In the genomic region with DNA sequence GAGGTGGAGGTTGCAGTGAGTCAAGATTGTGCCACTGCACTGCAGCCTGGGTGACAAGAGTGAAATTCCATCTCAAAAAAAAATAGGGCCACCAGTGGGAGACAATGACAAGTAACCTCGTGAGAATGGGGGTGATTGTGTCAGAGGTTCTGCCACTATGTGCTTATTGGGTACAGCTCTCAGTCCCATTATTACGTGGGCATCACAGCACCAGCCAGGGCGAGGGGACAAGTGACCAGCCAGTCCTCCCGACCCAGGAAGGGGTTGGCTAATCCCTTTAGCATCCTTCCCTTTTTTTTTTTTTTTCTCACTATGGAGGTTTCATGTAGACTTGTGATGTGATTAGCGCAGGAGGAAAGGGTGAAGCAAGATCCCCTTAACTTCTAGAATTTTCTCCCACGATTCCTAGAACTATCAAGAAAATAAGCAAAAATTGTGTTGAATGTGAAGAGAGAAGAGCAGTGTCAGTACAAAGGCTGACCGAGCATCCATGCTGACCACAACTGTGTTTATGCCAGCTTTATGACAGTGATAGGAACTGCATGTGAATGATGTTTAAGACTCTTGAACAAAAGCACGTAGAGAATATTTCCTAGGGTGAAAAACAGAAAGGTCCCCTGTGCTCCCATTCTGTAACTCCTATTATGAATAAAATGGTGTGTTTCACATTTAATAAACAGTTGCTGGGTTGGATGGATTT, we compare ENCODE assay signal across 1 cellular context.
TF ChIP-seq lines count a peak whose summit lies in the region.

No MANE protein-coding gene starts in this region.

TF ChIP-seq in IMR-90, 13 proteins besides CTCF, POLR2A, EP300 and RAD21 (continued from another document):
- TF ChIP-seq, protein P1, sequence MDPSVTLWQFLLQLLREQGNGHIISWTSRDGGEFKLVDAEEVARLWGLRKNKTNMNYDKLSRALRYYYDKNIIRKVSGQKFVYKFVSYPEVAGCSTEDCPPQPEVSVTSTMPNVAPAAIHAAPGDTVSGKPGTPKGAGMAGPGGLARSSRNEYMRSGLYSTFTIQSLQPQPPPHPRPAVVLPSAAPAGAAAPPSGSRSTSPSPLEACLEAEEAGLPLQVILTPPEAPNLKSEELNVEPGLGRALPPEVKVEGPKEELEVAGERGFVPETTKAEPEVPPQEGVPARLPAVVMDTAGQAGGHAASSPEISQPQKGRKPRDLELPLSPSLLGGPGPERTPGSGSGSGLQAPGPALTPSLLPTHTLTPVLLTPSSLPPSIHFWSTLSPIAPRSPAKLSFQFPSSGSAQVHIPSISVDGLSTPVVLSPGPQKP (IDR thresholded peaks at IDR 0.05; ENCODE audit: borderline replicate concordance, low read depth, low read length) = no peak
- TF ChIP-seq MAFK (IDR thresholded peaks at IDR 0.05; ENCODE audit: low read depth, low read length) (no peak), MXI1 (IDR thresholded peaks at IDR 0.05; ENCODE audit: borderline replicate concordance, low read depth, low read length) (no peak), MAZ (IDR thresholded peaks at IDR 0.05; ENCODE audit: borderline replicate concordance, low read depth, low read length) (no peak), FOS (IDR thresholded peaks at IDR 0.05; ENCODE audit: low read depth, low read length) (no peak), RCOR1 (IDR thresholded peaks at IDR 0.05; ENCODE audit: insufficient replicate concordance, low read length) (no peak), CHD1 (IDR thresholded peaks at IDR 0.05; ENCODE audit: low read depth, low read length) (no peak), NFE2L2 (IDR thresholded peaks at IDR 0.05; ENCODE audit: low read depth, low read length) (no peak), RFX5 (IDR thresholded peaks at IDR 0.05; ENCODE audit: low read depth, low read length) (no peak)
